ENCODE assay signal across 1 cellular context in the genomic region with DNA sequence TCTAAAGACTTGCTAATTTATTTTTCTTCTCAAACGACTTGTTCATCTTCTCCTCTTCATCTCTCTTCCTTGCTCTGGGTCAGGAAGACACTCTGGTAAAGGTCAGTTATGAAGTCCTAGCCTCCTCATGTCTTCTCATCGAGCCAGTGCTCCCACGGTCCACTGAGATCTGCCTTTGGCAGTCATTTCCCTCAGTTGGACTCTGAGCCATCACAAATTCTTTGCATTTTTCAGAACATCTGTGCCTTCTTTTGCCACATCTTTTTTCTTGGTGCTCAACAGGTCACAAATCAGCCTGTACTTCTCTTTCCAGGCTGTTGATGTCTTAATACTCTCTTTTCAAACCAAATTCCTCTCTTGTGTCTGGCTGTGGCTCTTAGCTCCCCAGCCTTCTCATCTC.
TF ChIP-seq lines count a peak whose summit lies in the region.

No MANE protein-coding gene starts in this region.

TF ChIP-seq in IMR-90, 13 proteins besides CTCF, POLR2A, EP300 and RAD21 (continued from another document):
- no peak for TF ChIP-seq RCOR1 (IDR thresholded peaks at IDR 0.05; ENCODE audit: insufficient replicate concordance, low read length)
- TF ChIP-seq FOS (IDR thresholded peaks at IDR 0.05; ENCODE audit: low read depth, low read length), result no peak
- TF ChIP-seq SMC3 (IDR thresholded peaks at IDR 0.05; ENCODE audit: low read depth, low read length), result no peak
- TF ChIP-seq, protein P1, sequence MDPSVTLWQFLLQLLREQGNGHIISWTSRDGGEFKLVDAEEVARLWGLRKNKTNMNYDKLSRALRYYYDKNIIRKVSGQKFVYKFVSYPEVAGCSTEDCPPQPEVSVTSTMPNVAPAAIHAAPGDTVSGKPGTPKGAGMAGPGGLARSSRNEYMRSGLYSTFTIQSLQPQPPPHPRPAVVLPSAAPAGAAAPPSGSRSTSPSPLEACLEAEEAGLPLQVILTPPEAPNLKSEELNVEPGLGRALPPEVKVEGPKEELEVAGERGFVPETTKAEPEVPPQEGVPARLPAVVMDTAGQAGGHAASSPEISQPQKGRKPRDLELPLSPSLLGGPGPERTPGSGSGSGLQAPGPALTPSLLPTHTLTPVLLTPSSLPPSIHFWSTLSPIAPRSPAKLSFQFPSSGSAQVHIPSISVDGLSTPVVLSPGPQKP (IDR thresholded peaks at IDR 0.05; ENCODE audit: borderline replicate concordance, low read depth, low read length), result no peak
- no peak for TF ChIP-seq BHLHE40 (IDR thresholded peaks at IDR 0.05; ENCODE audit: low read depth, low read length)
- TF ChIP-seq, protein P2, sequence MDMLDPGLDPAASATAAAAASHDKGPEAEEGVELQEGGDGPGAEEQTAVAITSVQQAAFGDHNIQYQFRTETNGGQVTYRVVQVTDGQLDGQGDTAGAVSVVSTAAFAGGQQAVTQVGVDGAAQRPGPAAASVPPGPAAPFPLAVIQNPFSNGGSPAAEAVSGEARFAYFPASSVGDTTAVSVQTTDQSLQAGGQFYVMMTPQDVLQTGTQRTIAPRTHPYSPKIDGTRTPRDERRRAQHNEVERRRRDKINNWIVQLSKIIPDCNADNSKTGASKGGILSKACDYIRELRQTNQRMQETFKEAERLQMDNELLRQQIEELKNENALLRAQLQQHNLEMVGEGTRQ (IDR thresholded peaks at IDR 0.05; ENCODE audit: low read depth, low read length), result no peak
- TF ChIP-seq NFE2L2 (IDR thresholded peaks at IDR 0.05; ENCODE audit: low read depth, low read length), result no peak
